Comparison of ENCODE assay signal across 1 cellular context in genomic region chr2:159070235-159070634, GRCh38.
TF ChIP-seq lines count a peak whose summit lies in the region.

No MANE protein-coding gene starts in this region.

TF ChIP-seq in WTC11, 78 proteins besides CTCF, POLR2A, EP300 and RAD21 (continued from another document):
- TF ChIP-seq ARID4B (CRISPR knock-in tag; IDR thresholded peaks at IDR 0.05; ENCODE audit: borderline replicate concordance) (no peak), GRHL2 (CRISPR knock-in tag; IDR thresholded peaks at IDR 0.05; ENCODE audit: insufficient replicate concordance, severe bottlenecking) (no peak), TP53 (CRISPR knock-in tag; IDR thresholded peaks at IDR 0.05) (no peak), HMGXB4 (CRISPR knock-in tag; IDR thresholded peaks at IDR 0.05) (no peak), ZNF423 (CRISPR knock-in tag; IDR thresholded peaks at IDR 0.05) (no peak), PRDM15 (CRISPR knock-in tag; IDR thresholded peaks at IDR 0.05) (no peak), ZBTB21 (CRISPR knock-in tag; IDR thresholded peaks at IDR 0.05; ENCODE audit: borderline replicate concordance) (no peak), ZNF219 (CRISPR knock-in tag; IDR thresholded peaks at IDR 0.05; ENCODE audit: borderline replicate concordance) (no peak), HMGA2 (CRISPR knock-in tag; IDR thresholded peaks at IDR 0.05) (no peak), PREB (CRISPR knock-in tag; IDR thresholded peaks at IDR 0.05; ENCODE audit: borderline replicate concordance) (no peak)
- TF ChIP-seq, protein P1, sequence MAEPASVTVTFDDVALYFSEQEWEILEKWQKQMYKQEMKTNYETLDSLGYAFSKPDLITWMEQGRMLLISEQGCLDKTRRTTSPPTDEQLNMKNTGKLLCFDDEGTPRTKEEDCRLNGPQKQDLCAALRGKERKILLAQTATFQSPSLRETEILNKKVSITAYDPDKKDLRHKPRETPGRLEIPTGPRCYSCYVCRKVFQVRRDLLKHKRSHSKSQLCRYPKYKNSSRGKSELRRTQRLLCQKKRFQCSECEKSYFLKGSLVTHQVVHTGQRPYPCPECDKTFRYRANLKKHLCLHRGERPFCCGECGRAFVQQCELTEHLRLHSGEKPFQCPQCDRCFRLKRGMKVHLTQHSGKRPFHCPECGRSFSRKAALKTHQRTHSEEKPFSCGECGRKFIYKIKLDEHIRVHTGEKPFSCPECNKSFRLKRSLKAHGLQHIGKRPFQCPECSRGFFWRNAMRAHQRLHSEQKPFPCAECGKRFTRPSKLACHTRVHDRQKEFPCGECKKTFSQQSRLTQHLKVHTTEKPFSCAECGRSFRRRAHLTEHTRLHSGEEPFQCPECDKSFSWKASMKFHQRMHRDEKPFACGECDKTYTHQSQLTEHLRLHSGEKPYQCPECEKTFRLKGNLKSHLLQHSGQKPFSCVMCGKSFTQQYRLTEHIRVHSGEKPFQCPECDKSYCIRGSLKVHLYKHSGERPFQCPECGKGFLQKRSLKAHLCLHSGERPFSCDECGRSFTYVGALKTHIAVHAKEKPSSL (CRISPR knock-in tag; conservative IDR thresholded peaks at IDR 0.05): no peak
- TF ChIP-seq, protein P2, sequence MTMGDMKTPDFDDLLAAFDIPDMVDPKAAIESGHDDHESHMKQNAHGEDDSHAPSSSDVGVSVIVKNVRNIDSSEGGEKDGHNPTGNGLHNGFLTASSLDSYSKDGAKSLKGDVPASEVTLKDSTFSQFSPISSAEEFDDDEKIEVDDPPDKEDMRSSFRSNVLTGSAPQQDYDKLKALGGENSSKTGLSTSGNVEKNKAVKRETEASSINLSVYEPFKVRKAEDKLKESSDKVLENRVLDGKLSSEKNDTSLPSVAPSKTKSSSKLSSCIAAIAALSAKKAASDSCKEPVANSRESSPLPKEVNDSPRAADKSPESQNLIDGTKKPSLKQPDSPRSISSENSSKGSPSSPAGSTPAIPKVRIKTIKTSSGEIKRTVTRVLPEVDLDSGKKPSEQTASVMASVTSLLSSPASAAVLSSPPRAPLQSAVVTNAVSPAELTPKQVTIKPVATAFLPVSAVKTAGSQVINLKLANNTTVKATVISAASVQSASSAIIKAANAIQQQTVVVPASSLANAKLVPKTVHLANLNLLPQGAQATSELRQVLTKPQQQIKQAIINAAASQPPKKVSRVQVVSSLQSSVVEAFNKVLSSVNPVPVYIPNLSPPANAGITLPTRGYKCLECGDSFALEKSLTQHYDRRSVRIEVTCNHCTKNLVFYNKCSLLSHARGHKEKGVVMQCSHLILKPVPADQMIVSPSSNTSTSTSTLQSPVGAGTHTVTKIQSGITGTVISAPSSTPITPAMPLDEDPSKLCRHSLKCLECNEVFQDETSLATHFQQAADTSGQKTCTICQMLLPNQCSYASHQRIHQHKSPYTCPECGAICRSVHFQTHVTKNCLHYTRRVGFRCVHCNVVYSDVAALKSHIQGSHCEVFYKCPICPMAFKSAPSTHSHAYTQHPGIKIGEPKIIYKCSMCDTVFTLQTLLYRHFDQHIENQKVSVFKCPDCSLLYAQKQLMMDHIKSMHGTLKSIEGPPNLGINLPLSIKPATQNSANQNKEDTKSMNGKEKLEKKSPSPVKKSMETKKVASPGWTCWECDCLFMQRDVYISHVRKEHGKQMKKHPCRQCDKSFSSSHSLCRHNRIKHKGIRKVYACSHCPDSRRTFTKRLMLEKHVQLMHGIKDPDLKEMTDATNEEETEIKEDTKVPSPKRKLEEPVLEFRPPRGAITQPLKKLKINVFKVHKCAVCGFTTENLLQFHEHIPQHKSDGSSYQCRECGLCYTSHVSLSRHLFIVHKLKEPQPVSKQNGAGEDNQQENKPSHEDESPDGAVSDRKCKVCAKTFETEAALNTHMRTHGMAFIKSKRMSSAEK (CRISPR knock-in tag; IDR thresholded peaks at IDR 0.05; ENCODE audit: borderline replicate concordance): no peak
